20 cellular contexts compared by ENCODE assay signal in the genomic region with DNA sequence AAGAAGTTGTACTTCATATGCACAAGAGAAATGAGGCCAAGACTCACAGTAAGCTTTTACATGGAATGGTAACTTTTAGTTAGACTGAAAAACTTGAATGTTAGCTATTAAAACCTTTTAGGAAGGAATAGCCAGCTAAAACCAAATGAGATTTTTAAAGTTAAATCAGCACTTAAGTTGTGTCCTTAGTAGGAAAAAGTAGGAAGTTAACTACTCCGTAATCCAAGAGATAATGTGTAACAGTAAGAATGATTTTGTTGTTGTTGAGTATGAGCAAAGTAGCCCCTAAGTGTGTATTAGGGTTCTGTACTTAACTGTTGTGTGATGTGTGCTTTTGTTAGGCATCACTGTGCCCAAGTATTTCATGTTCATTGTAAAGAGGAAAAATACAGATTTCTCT. TPM values are rescaled to one million over a fixed set of nuclear protein-coding genes. Genes with fewer than 3 reads are reported as not detected.
"Had no signal": no experiment of that assay in that cellular context is flagged by ENCODE, and none has a peak within 500 bp of the region (broad histone marks: within the 10 kb centered on the region; RNA-seq: fewer than 3 reads in every experiment).

No MANE protein-coding gene starts in this region.

- DNase-seq: activated CD4-positive, CD25-positive, alpha-beta regulatory T cell; activated naive CD8-positive, alpha-beta T cell treated with anti-CD3 and anti-CD28 coated beads, Interleukin-2, amount 10 ng/mL, durations not matched to agents 7 days and 5 days; cortex of kidney; effector memory CD4-positive, alpha-beta T cell; left ventricle myocardium inferior; sigmoid colon; stimulated activated CD4-positive, alpha-beta T cell treated with anti-CD3 and anti-CD28 coated beads, Interleukin-12 subunit alpha, Interleukin-12 subunit beta, amount 100 ng/mL, for 4 hours; stimulated activated CD4-positive, alpha-beta T cell treated with anti-CD3 and anti-CD28 coated beads, Interleukin-4, amount 100 ng/mL, for 1 hour; stimulated activated CD8-positive, alpha-beta memory T cell treated with anti-CD3 and anti-CD28 coated beads, Interleukin-4, amount 100 ng/mL, for 48 hours; stomach; T-helper 17 cell had no signal

- H3K4me1 ChIP-seq: left ventricle myocardium inferior had no signal

- H3K27ac ChIP-seq: gastroesophageal sphincter, left ventricle myocardium inferior, sigmoid colon, stomach, thoracic aorta had no signal

- H3K9me3 Mint-ChIP-seq: activated naive CD8-positive, alpha-beta T cell treated with anti-CD3 and anti-CD28 coated beads, Interleukin-2, amount 10 ng/mL, durations not matched to agents 7 days and 5 days; central memory CD8-positive, alpha-beta T cell had no signal

- H3K27me3 Mint-ChIP-seq: activated naive CD8-positive, alpha-beta T cell treated with anti-CD3 and anti-CD28 coated beads, Interleukin-2, amount 10 ng/mL, durations not matched to agents 7 days and 5 days; central memory CD8-positive, alpha-beta T cell; T-helper 17 cell had no signal

- H3K4me3 Mint-ChIP-seq: activated naive CD8-positive, alpha-beta T cell treated with anti-CD3 and anti-CD28 coated beads, Interleukin-2, amount 10 ng/mL, durations not matched to agents 7 days and 5 days; central memory CD8-positive, alpha-beta T cell had no signal

- H3K27ac Mint-ChIP-seq: activated naive CD8-positive, alpha-beta T cell treated with anti-CD3 and anti-CD28 coated beads, Interleukin-2, amount 10 ng/mL, durations not matched to agents 7 days and 5 days; T-helper 17 cell had no signal

- H3K4me3 ChIP-seq: gastroesophageal sphincter, left ventricle myocardium inferior, sigmoid colon, stomach, thoracic aorta had no signal

- H3K27me3 ChIP-seq: gastroesophageal sphincter, sigmoid colon, stomach had no signal

- H3K9me3 ChIP-seq: gastroesophageal sphincter, left ventricle myocardium inferior, sigmoid colon, stomach, thoracic aorta had no signal

- ATAC-seq: gastroesophageal sphincter, T-helper 17 cell had no signal

RNA-seq across cellular contexts. Expression of gene MASP2, which starts 21.4 kb away (rescaled TPM):
- total RNA-seq: activated naive CD8-positive, alpha-beta T cell treated with anti-CD3 and anti-CD28 coated beads, Interleukin-2, amount 10 ng/mL, durations not matched to agents 7 days and 5 days; epithelial cell of proximal tubule; left ventricle myocardium inferior; mesenteric fat pad; osteocyte; pulmonary artery endothelial cell; sigmoid colon; stomach; thoracic aorta; ureter had no signal
- polyA plus RNA-seq: neural cell, stomach had no signal
